In the genomic region with DNA sequence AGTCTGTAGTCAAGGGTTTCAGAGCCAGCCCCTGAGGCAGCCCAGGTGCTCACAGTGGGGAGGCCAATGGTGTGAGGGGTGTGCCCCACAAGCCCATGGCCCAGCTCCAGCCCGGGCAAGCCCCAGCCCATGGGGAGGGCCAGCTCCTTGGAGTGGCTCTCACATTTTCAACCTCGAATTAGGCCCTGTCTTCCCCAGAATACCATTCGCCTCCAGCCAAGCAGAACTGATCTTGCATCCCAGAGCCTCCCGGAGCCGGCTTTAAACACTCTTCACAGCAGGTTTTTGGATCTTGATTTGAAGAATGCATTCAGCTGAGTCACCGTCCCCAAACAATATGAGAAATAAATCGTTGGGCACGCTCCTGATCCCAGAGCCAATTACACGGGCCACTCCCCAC, we compare ENCODE assay signal across 20 cellular contexts. TPM values are rescaled to one million over a fixed set of nuclear protein-coding genes. Genes with fewer than 3 reads are reported as not detected.
DNase-seq lines count a peak whose midpoint lies in the region; ATAC-seq and TF ChIP-seq lines count a peak whose summit lies in the region.
"Had no signal": no experiment of that assay in that cellular context is flagged by ENCODE, and none has a peak within 500 bp of the region (broad histone marks: within the 10 kb centered on the region; RNA-seq: fewer than 3 reads in every experiment).

No MANE protein-coding gene starts in this region.

- no peak overlapping the region for H3K27ac Mint-ChIP-seq in T-helper 2 cell treated with Interferon-gamma antibody and Interleukin-4, amounts not matched to agents 5 μg/mL and 100 μg/mL, for 36 hours
- H3K27ac Mint-ChIP-seq: activated CD8-positive, alpha-beta T cell treated with anti-CD3 and anti-CD28 coated beads for 36 hours; activated naive CD4-positive, alpha-beta T cell treated with anti-CD3 and anti-CD28 coated beads for 36 hours; CD14-positive monocyte had no signal

- ATAC-seq in omental fat pad (ENCODE audit: low FRiP score), result no peak
- ATAC-seq: activated CD4-positive, CD25-positive, alpha-beta regulatory T cell treated with anti-CD3 and anti-CD28 coated beads, Interleukin-2, amount 50 U/mL, for 24 hours; activated CD8-positive, alpha-beta T cell treated with anti-CD3 and anti-CD28 coated beads for 36 hours; psoas muscle had no signal

- no peaks in the 10 kb centered on the region for H3K36me3 Mint-ChIP-seq in T-helper 2 cell treated with Interferon-gamma antibody and Interleukin-4, amounts not matched to agents 5 μg/mL and 100 μg/mL, for 36 hours (ENCODE audit: low read depth)

- no peak overlapping the region for H3K4me3 Mint-ChIP-seq in T-helper 2 cell treated with Interferon-gamma antibody and Interleukin-4, amounts not matched to agents 5 μg/mL and 100 μg/mL, for 36 hours
- H3K4me3 Mint-ChIP-seq: activated CD8-positive, alpha-beta T cell treated with anti-CD3 and anti-CD28 coated beads for 36 hours; activated naive CD4-positive, alpha-beta T cell treated with anti-CD3 and anti-CD28 coated beads for 36 hours; CD14-positive monocyte had no signal

- no peaks in the 10 kb centered on the region for H3K9me3 Mint-ChIP-seq in T-helper 2 cell treated with Interferon-gamma antibody and Interleukin-4, amounts not matched to agents 5 μg/mL and 100 μg/mL, for 36 hours
- H3K9me3 Mint-ChIP-seq: activated CD8-positive, alpha-beta T cell treated with anti-CD3 and anti-CD28 coated beads for 36 hours; activated naive CD4-positive, alpha-beta T cell treated with anti-CD3 and anti-CD28 coated beads for 36 hours; CD14-positive monocyte had no signal

- TF ChIP-seq CTCF in omental fat pad (IDR thresholded peaks at IDR 0.05), result no peak

- DNase-seq in Daoy (ENCODE audit: low read depth) (peak; percentile 23), NCI-H128 (lab: John Stamatoyannopoulos, UW; ENCODE audit: unreplicated experiment) (peak; percentile 28), astrocyte of the hippocampus (ENCODE audit: low read depth, low spot score) (peak; percentile 79), medulla oblongata (ENCODE audit: extremely low spot score) (peak; percentile 6), omental fat pad (ENCODE audit: low spot score) (no peak)
- DNase-seq in stimulated activated CD4-positive, alpha-beta T cell treated with anti-CD3 and anti-CD28 coated beads, Interleukin-2, amount 100 ng/mL, for 24 hours, result no peak
- DNase-seq in T-helper 2 cell treated with Interferon-gamma antibody and Interleukin-4, amounts not matched to agents 5 μg/mL and 100 μg/mL, for 36 hours (ENCODE audit: low spot score), result no peak
- DNase-seq: activated CD8-positive, alpha-beta T cell treated with anti-CD3 and anti-CD28 coated beads for 36 hours; activated naive CD4-positive, alpha-beta T cell treated with anti-CD3 and anti-CD28 coated beads for 36 hours; activated T-cell treated with anti-CD3 and anti-CD28 coated beads, Interleukin-2, amount 50 U/mL, for 1 hour; cerebellar nuclear complex; effector CD4-positive, alpha-beta T cell; GF-D8; hypothalamus; IMR-90; NCI-H2029; psoas muscle; T-helper 9 cell had no signal

- peaks cover 3% of the 10 kb centered on the region for H3K27me3 Mint-ChIP-seq in T-helper 2 cell treated with Interferon-gamma antibody and Interleukin-4, amounts not matched to agents 5 μg/mL and 100 μg/mL, for 36 hours (ENCODE audit: low read depth)

- H3K4me1 Mint-ChIP-seq in T-helper 2 cell treated with Interferon-gamma antibody and Interleukin-4, amounts not matched to agents 5 μg/mL and 100 μg/mL, for 36 hours (ENCODE audit: low read depth), result no peaks in the 10 kb centered on the region
- H3K4me1 Mint-ChIP-seq: CD14-positive monocyte had no signal

RNA-seq across cellular contexts. Expression of gene TPRA1, which starts 23.7 kb away (rescaled TPM):
- total RNA-seq in Daoy (2014; rRNA removed; shearing (Covaris generic)), result 33.5 and 41.0 TPM in 2 replicates
- total RNA-seq in omental fat pad, result 10 to 100 TPM; 31.4 to 39.0 (median 33.5) TPM

RNA-seq across cellular contexts. Expression of gene MCM2, which starts 31.4 kb away (rescaled TPM):
- total RNA-seq in Daoy (2014; rRNA removed; shearing (Covaris generic)), result 249 and 286 TPM in 2 replicates
- 10 to 100 TPM in 1 of 4 donors, 1 to 10 TPM in 3; 2.7 to 10.4 (median 5.9) TPM for total RNA-seq in omental fat pad

Comparison
In these comparisons a context has a peak if more than half of its experiments do, and no peak if none do; other contexts are left out.
1. DNase-seq: peak in Daoy (single experiment), NCI-H128 (single experiment), astrocyte of the hippocampus (single experiment) and medulla oblongata (single experiment); none in omental fat pad (single experiment), stimulated activated CD4-positive, alpha-beta T cell treated with anti-CD3 and anti-CD28 coated beads, Interleukin-2, amount 100 ng/mL, for 24 hours (0 of 2) and T-helper 2 cell treated with Interferon-gamma antibody and Interleukin-4, amounts not matched to agents 5 μg/mL and 100 μg/mL, for 36 hours (single experiment).
2. RNA of gene MCM2, which starts 31.4 kb away (total RNA-seq): 249 to 286 TPM in Daoy; 2.7 to 10.4 TPM in omental fat pad; every median in the first group is over 10 times any median in the second.